ENCODE assay signal across 1 cellular context in the genomic region with DNA sequence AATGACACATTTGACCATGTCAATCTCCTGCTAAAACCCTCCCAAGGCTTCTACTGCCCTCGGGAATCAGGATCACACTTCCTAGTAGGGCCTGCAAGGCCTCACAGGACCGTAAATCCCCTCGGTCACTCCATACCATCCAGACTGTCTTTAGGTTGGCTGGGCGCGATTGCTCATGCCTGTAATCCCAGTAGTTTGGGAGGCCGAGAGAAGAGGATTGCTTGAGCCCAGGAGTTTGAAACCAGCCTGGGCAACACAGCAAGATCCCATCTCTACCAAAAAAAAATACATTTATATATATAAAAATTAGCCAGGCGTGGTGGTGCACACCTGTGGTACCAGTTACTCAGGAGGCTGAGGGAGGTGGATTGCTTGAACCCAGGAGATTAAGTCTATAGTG.
TF ChIP-seq lines count a peak whose summit lies in the region.

No MANE protein-coding gene starts in this region.

TF ChIP-seq in HepG2, 621 proteins besides CTCF, POLR2A, EP300 and RAD21:
- TF ChIP-seq MIXL1 (CRISPR knock-in tag; IDR thresholded peaks at IDR 0.05) (no peak), ZNF121 (CRISPR knock-in tag; IDR thresholded peaks at IDR 0.05) (peak; percentile 89), TEAD3 (CRISPR knock-in tag; optimal IDR thresholded peaks at IDR 0.05; ENCODE audit: borderline replicate concordance) (peak; percentile 0)
